In genomic region chr14:70934502-70935134, GRCh38 we compare ENCODE assay signal across 8 cellular contexts. TPM values are rescaled to one million over a fixed set of nuclear protein-coding genes. Genes with fewer than 3 reads are reported as not detected.
A peak's percentile ranks its signal among the peaks of the same experiment; 100 is the strongest.
DNase-seq lines count a peak whose midpoint lies in the region; ATAC-seq and TF ChIP-seq lines count a peak whose summit lies in the region.

No MANE protein-coding gene starts in this region.

- no TSS peak for BruUV-seq in mammary epithelial cell (replicated peaks; lab: Mats Ljungman, UMichigan)

- peak; percentile 82 for ATAC-seq in activated CD8-positive, alpha-beta memory T cell treated with anti-CD3 and anti-CD28 coated beads, Interleukin-2, amount 10 ng/mL, durations not matched to agents 7 days and 5 days
- peak; percentile 82 for ATAC-seq in HG03342 (IDR thresholded peaks at IDR 0.05; ENCODE audit: unreplicated experiment)

- peaks cover 85% of the 10 kb centered on the region for H3K79me2 ChIP-seq in mammary epithelial cell (ENCODE audit: insufficient read depth, low read length)

- H3K36me3 ChIP-seq in mammary epithelial cell (ENCODE audit: insufficient read depth, low read length), result no peaks in the 10 kb centered on the region
- H3K36me3 ChIP-seq in MG63, result no peaks in the 10 kb centered on the region

- H3K36me3 Mint-ChIP-seq in activated CD8-positive, alpha-beta memory T cell treated with anti-CD3 and anti-CD28 coated beads, Interleukin-2, amount 10 ng/mL, durations not matched to agents 7 days and 5 days, result peaks cover 30% of the 10 kb centered on the region
- peaks cover 4% of the 10 kb centered on the region for H3K36me3 Mint-ChIP-seq in osteocyte (ENCODE audit: unreplicated experiment)

- whole genome bisulfite sequencing in mammary epithelial cell (ENCODE audit: low coverage, missing lambda C conversion rate), result 61% methylated on average over 2 of the region's 2 CpGs

- H2AFZ ChIP-seq in mammary epithelial cell (ENCODE audit: low read depth, low read length), result no peak overlapping the region

- H3K4me3 ChIP-seq in mammary epithelial cell (replicated peaks in 1 of 3; ENCODE audit: insufficient read depth in 1 of 3, low read depth in 2 of 3, low read length in 3 of 3) (no peak overlapping the region), MG63 (no peak overlapping the region)

- H3K4me1 ChIP-seq in mammary epithelial cell (ENCODE audit: insufficient read depth, low read length), result peaks cover 15% of the 10 kb centered on the region

- H3K27me3 Mint-ChIP-seq in activated CD8-positive, alpha-beta memory T cell treated with anti-CD3 and anti-CD28 coated beads, Interleukin-2, amount 10 ng/mL, durations not matched to agents 7 days and 5 days, result no peaks in the 10 kb centered on the region
- no peaks in the 10 kb centered on the region for H3K27me3 Mint-ChIP-seq in osteocyte (ENCODE audit: unreplicated experiment)

- H3K27ac Mint-ChIP-seq in activated CD8-positive, alpha-beta memory T cell treated with anti-CD3 and anti-CD28 coated beads, Interleukin-2, amount 10 ng/mL, durations not matched to agents 7 days and 5 days, result peak overlapping the region; percentile 93
- peak overlapping the region; percentile 64 for H3K27ac Mint-ChIP-seq in osteocyte (ENCODE audit: unreplicated experiment)

- no peak overlapping the region for H3K4me2 ChIP-seq in mammary epithelial cell (ENCODE audit: insufficient read depth, low read depth, low read length)

- TF ChIP-seq CTCF in mammary epithelial cell (conservative IDR thresholded peaks at IDR 0.05 in 1 of 2, IDR thresholded peaks at IDR 0.05 in 1 of 2; ENCODE audit: extremely low read depth in 1 of 2, insufficient read depth in 1 of 2, low read depth in 1 of 2, low read length in 2 of 2), result no peak
- no peak for TF ChIP-seq CTCF in osteocyte (IDR thresholded peaks at IDR 0.05)

- H3K9ac ChIP-seq in mammary epithelial cell (ENCODE audit: insufficient read depth, low read length), result no peak overlapping the region

- no peak for DNase-seq in activated CD8-positive, alpha-beta memory T cell treated with anti-CD3 and anti-CD28 coated beads, Interleukin-2, amount 10 ng/mL, durations not matched to agents 7 days and 5 days
- DNase-seq in activated CD8-positive, alpha-beta memory T cell treated with anti-CD3 and anti-CD28 coated beads for 24 hours, result no peak
- DNase-seq in mammary epithelial cell (peak; percentile 45), osteocyte (ENCODE audit: extremely low spot score, unreplicated experiment) (no peak), NCI-H1417 (lab: John Stamatoyannopoulos, UW) (no peak), MG63 (no peak)
- DNase-seq in activated CD4-positive, alpha-beta T cell treated with anti-CD3 and anti-CD28 coated beads for 4 hours, result no peak

- H3K9me3 ChIP-seq in mammary epithelial cell (replicated peaks; ENCODE audit: insufficient read depth, low read length), result no peaks in the 10 kb centered on the region
- no peaks in the 10 kb centered on the region; the same call in 1 of the 2 replicates for H3K9me3 ChIP-seq in MG63

- H3K27ac ChIP-seq in mammary epithelial cell (ENCODE audit: insufficient read depth, low read depth, low read length), result no peak overlapping the region

- in situ Hi-C loops in mammary epithelial cell (cut with MboI; ENCODE audit: low sequenced_read_pairs in 2 of 2), result no loop called here

- H3K4me1 Mint-ChIP-seq in activated CD8-positive, alpha-beta memory T cell treated with anti-CD3 and anti-CD28 coated beads, Interleukin-2, amount 10 ng/mL, durations not matched to agents 7 days and 5 days, result peaks cover 54% of the 10 kb centered on the region
- H3K4me1 Mint-ChIP-seq in osteocyte (ENCODE audit: unreplicated experiment), result peaks cover 32% of the 10 kb centered on the region

- dilution Hi-C loops in mammary epithelial cell (cut with HindIII; ENCODE audit: low sequenced_read_pairs), result no loop called here

- H4K20me1 ChIP-seq in mammary epithelial cell (ENCODE audit: insufficient read depth, low read length), result no peaks in the 10 kb centered on the region

- H3K4me3 Mint-ChIP-seq in activated CD8-positive, alpha-beta memory T cell treated with anti-CD3 and anti-CD28 coated beads, Interleukin-2, amount 10 ng/mL, durations not matched to agents 7 days and 5 days, result peak overlapping the region; percentile 55
- no peak overlapping the region for H3K4me3 Mint-ChIP-seq in osteocyte (ENCODE audit: unreplicated experiment)

- CTCF ChIA-PET in activated CD8-positive, alpha-beta memory T cell treated with anti-CD3 and anti-CD28 coated beads, Interleukin-2, amount 10 ng/mL, durations not matched to agents 7 days and 5 days (lab: Charles Lee), result interaction anchor here (0.8 to 2.8 kb wide), 9 partner anchors 10 to 125 kb away, joined by 3 to 16 read pairs (median 4); partner anchors contain the start of gene PCNX1
- CTCF ChIA-PET in mammary epithelial cell (lab: Charles Lee; ENCODE audit: low non-redundant PET), result interaction anchor here (0.7 kb wide), 1 partner anchor 27 kb away, joined by 3 read pairs; the partner anchor contains the start of gene PCNX1

- intact Hi-C loops in mammary epithelial cell (cut with micrococcal nuclease), result no loop called here

- H3K27me3 ChIP-seq in mammary epithelial cell (ENCODE audit: insufficient read depth, low read length) (no peaks in the 10 kb centered on the region), MG63 (no peaks in the 10 kb centered on the region)

- H3K9me3 Mint-ChIP-seq in activated CD8-positive, alpha-beta memory T cell treated with anti-CD3 and anti-CD28 coated beads, Interleukin-2, amount 10 ng/mL, durations not matched to agents 7 days and 5 days (ENCODE audit: low read depth), result peaks cover 2% of the 10 kb centered on the region
- H3K9me3 Mint-ChIP-seq in osteocyte (ENCODE audit: unreplicated experiment), result no peaks in the 10 kb centered on the region

RNA-seq across cellular contexts. Expression of gene PCNX1, which starts 27.4 kb away (rescaled TPM):
- total RNA-seq in activated CD8-positive, alpha-beta memory T cell treated with anti-CD3 and anti-CD28 coated beads, Interleukin-2, amount 10 ng/mL, durations not matched to agents 7 days and 5 days, result 10 to 100 TPM; 64.4 to 69.2 TPM
- total RNA-seq in mammary epithelial cell (100 to 1,000 TPM in 1 of 2 donors, 10 to 100 TPM in 1; 67.9 to 112 TPM), osteocyte (72.2 and 83.9 TPM in 2 replicates)
- 33.9 TPM for polyA plus RNA-seq in mammary epithelial cell
- polyA minus RNA-seq in mammary epithelial cell, result 147 TPM
- 25.4 TPM in 2 replicates for total RNA-seq in MG63 (2014; rRNA removed; shearing (Covaris generic); ENCODE audit: low replicate concordance)
